16 cellular contexts compared by ENCODE assay signal in genomic region chr11:70328556-70328955, GRCh38. TPM values are rescaled to one million over a fixed set of nuclear protein-coding genes. Genes with fewer than 3 reads are reported as not detected.
DNase-seq lines count a peak whose midpoint lies in the region; ATAC-seq, FAIRE-seq and TF ChIP-seq lines count a peak whose summit lies in the region.
"Had no signal": no experiment of that assay in that cellular context is flagged by ENCODE, and none has a peak within 500 bp of the region (broad histone marks: within the 10 kb centered on the region; RNA-seq: fewer than 3 reads in every experiment).

No MANE protein-coding gene starts in this region.

- H4K20me1 ChIP-seq in astrocyte (ENCODE audit: insufficient read depth, low read length) = peaks cover 7% of the 10 kb centered on the region

- H3K4me2 ChIP-seq in astrocyte (ENCODE audit: low read length) = no peak overlapping the region

- ATAC-seq in GM18907 (IDR thresholded peaks at IDR 0.05; ENCODE audit: unreplicated experiment) = no peak
- ATAC-seq: HepG2 had no signal

- no peaks in the 10 kb centered on the region for H3K9me3 Mint-ChIP-seq in astrocyte (ENCODE audit: unreplicated experiment)
- H3K9me3 Mint-ChIP-seq: CD4-positive, alpha-beta memory T cell; H9 had no signal

- TF ChIP-seq CTCF in astrocyte (IDR thresholded peaks at IDR 0.05; ENCODE audit: insufficient read depth, low read depth, low read length) = no peak

- H3K27me3 Mint-ChIP-seq in astrocyte (ENCODE audit: low read depth, unreplicated experiment) = no peaks in the 10 kb centered on the region
- H3K27me3 Mint-ChIP-seq: CD4-positive, alpha-beta memory T cell had no signal

- peaks cover 10% of the 10 kb centered on the region for H3K79me2 ChIP-seq in astrocyte (ENCODE audit: insufficient read depth, low read length)

- no peak overlapping the region for H3K4me3 Mint-ChIP-seq in astrocyte (ENCODE audit: unreplicated experiment)
- H3K4me3 Mint-ChIP-seq: CD4-positive, alpha-beta memory T cell; H9 had no signal

- peak overlapping the region; percentile 73 for H3K27ac Mint-ChIP-seq in astrocyte (ENCODE audit: unreplicated experiment)
- H3K27ac Mint-ChIP-seq: CD4-positive, alpha-beta memory T cell; H9 had no signal

- in situ Hi-C loops in Caki2 (cut with HindIII; ENCODE audit: low pct_unique_long_range_greater_than_20kb, low sequenced_read_pairs) = no loop called here

- H3K36me3 ChIP-seq in astrocyte (ENCODE audit: insufficient read depth, low read length) = peaks cover 46% of the 10 kb centered on the region

- H3K4me1 ChIP-seq in astrocyte (ENCODE audit: insufficient read depth, low read length) = peaks cover 13% of the 10 kb centered on the region
- H3K4me1 ChIP-seq: BE2C had no signal

- no peak overlapping the region for H2AFZ ChIP-seq in astrocyte (ENCODE audit: low read depth, low read length)

- H3K4me1 Mint-ChIP-seq in astrocyte (ENCODE audit: low read depth, unreplicated experiment) = peaks cover 30% of the 10 kb centered on the region
- H3K4me1 Mint-ChIP-seq: CD4-positive, alpha-beta memory T cell had no signal

- no peaks in the 10 kb centered on the region for H3K27me3 ChIP-seq in astrocyte (ENCODE audit: insufficient read depth, low read length)
- H3K27me3 ChIP-seq: BE2C had no signal

- H3K9me3 ChIP-seq in astrocyte (ENCODE audit: insufficient read depth, low read depth, low read length) = no peaks in the 10 kb centered on the region
- H3K9me3 ChIP-seq: BE2C had no signal

- no peak overlapping the region for H3K9ac ChIP-seq in astrocyte (ENCODE audit: low read length)

- no peak overlapping the region for H3K4me3 ChIP-seq in astrocyte (ENCODE audit: insufficient read depth, low read depth, low read length)

- DNase-seq in Caki2 (ENCODE audit: low read depth) (peak; percentile 68), astrocyte (ENCODE audit: low read depth) (no peak), glomerular visceral epithelial cell (ENCODE audit: extremely low spot score) (peak; percentile 75), renal cortical epithelial cell (ENCODE audit: low read depth) (peak; percentile 91), inferior parietal cortex (ENCODE audit: extremely low spot score) (no peak), T-helper 1 cell (no peak), NCI-H1436 (lab: John Stamatoyannopoulos, UW) (no peak)
- DNase-seq: BE2C; CD4-positive, alpha-beta memory T cell; DMS53; GF-D8; GOT3; H9 had no signal

- no peak overlapping the region for H3K27ac ChIP-seq in astrocyte (ENCODE audit: low read depth, low read length)
- H3K27ac ChIP-seq: C4-2B had no signal

- H3K36me3 Mint-ChIP-seq in astrocyte (ENCODE audit: low read depth, unreplicated experiment) = peaks cover 16% of the 10 kb centered on the region

- FAIRE-seq in astrocyte (lab: Jason Lieb, UNC) = no peak
- FAIRE-seq: HepG2 had no signal

RNA-seq across cellular contexts. Expression of gene PPFIA1, which starts 58.1 kb away (rescaled TPM):
- 20.5 and 30.0 TPM in 2 replicates for total RNA-seq in Caki2 (2014; rRNA removed; shearing (Covaris generic); ENCODE audit: low replicate concordance)
- total RNA-seq in astrocyte = 48.0 and 54.7 TPM in 2 replicates
- total RNA-seq in renal cortical epithelial cell = 28.1 and 52.5 TPM in 2 replicates

Comparison
In these comparisons a context has a peak if more than half of its experiments do, and no peak if none do; other contexts are left out.
1. DNase-seq: peak in Caki2 (single experiment), glomerular visceral epithelial cell (single experiment) and renal cortical epithelial cell (single experiment); none in astrocyte (single experiment), inferior parietal cortex (single experiment), T-helper 1 cell (0 of 5) and NCI-H1436 (single experiment).